Comparison of ENCODE assay signal across 12 cellular contexts in genomic region chr6:35046862-35047261, GRCh38.
DNase-seq lines count a peak whose midpoint lies in the region; ATAC-seq and TF ChIP-seq lines count a peak whose summit lies in the region.
"Had no signal": no experiment of that assay in that cellular context is flagged by ENCODE, and none has a peak within 500 bp of the region (broad histone marks: within the 10 kb centered on the region; RNA-seq: fewer than 3 reads in every experiment).

No MANE protein-coding gene starts in this region.

- peak overlapping the region; percentile 33 for H3K4me3 Mint-ChIP-seq in type B pancreatic cell
- H3K4me3 Mint-ChIP-seq: activated naive CD4-positive, alpha-beta T cell treated with anti-CD3 and anti-CD28 coated beads for 36 hours; natural killer cell treated with Interleukin-12 subunit alpha and Interleukin-12 subunit beta and Interleukin-15 and Interleukin-18, amount 100 ng/mL, for 72 hours had no signal

- no peaks in the 10 kb centered on the region for H3K27me3 Mint-ChIP-seq in type B pancreatic cell
- H3K27me3 Mint-ChIP-seq: natural killer cell treated with Interleukin-12 subunit alpha and Interleukin-12 subunit beta and Interleukin-15 and Interleukin-18, amount 100 ng/mL, for 72 hours had no signal

- peaks cover 4% of the 10 kb centered on the region for H3K36me3 Mint-ChIP-seq in type B pancreatic cell
- H3K36me3 Mint-ChIP-seq: natural killer cell treated with Interleukin-12 subunit alpha and Interleukin-12 subunit beta and Interleukin-15 and Interleukin-18, amount 100 ng/mL, for 72 hours had no signal

- intact Hi-C loops in mucosa of descending colon (cut with DNase I, micrococcal nuclease): no loop called here

- ATAC-seq in mucosa of descending colon (peak; percentile 51), GM19452 (IDR thresholded peaks at IDR 0.05; ENCODE audit: unreplicated experiment) (no peak)
- ATAC-seq: foreskin keratinocyte; natural killer cell treated with Interleukin-12 subunit alpha and Interleukin-12 subunit beta and Interleukin-15 and Interleukin-18, amount 100 ng/mL, for 72 hours had no signal

- H3K4me1 ChIP-seq in mucosa of descending colon (ENCODE audit: low read depth): peaks cover 60% of the 10 kb centered on the region

- no peaks in the 10 kb centered on the region for H3K9me3 Mint-ChIP-seq in type B pancreatic cell
- H3K9me3 Mint-ChIP-seq: activated naive CD4-positive, alpha-beta T cell treated with anti-CD3 and anti-CD28 coated beads for 36 hours; natural killer cell treated with Interleukin-12 subunit alpha and Interleukin-12 subunit beta and Interleukin-15 and Interleukin-18, amount 100 ng/mL, for 72 hours had no signal

- peaks cover 48% of the 10 kb centered on the region for H3K4me1 Mint-ChIP-seq in type B pancreatic cell (ENCODE audit: unreplicated experiment)

- H3K9me3 ChIP-seq in mucosa of descending colon: no peaks in the 10 kb centered on the region

- DNase-seq in NCI-H69 (lab: John Stamatoyannopoulos, UW) (peak; percentile 47), coronary artery (ENCODE audit: low spot score) (no peak), mucosa of descending colon (no peak), type B pancreatic cell (ENCODE audit: extremely low spot score, unreplicated experiment) (no peak), NCI-H2029 treated with DMSO at 0.1 percent for 48 hours (lab: John Stamatoyannopoulos, UW) (no peak), glomerular visceral epithelial cell (ENCODE audit: extremely low spot score) (no peak)
- DNase-seq: activated naive CD4-positive, alpha-beta T cell treated with anti-CD3 and anti-CD28 coated beads for 36 hours; NCI-H2227 treated with DMSO at 0.1 percent for 48 hours; T-helper 9 cell had no signal

- no peaks in the 10 kb centered on the region for H3K36me3 ChIP-seq in mucosa of descending colon (ENCODE audit: low read depth)

- peak overlapping the region; percentile 17 for H3K4me3 ChIP-seq in coronary artery
- no peak overlapping the region for H3K4me3 ChIP-seq in mucosa of descending colon

- peak overlapping the region; percentile 58 to 85 for H3K27ac ChIP-seq in coronary artery
- H3K27ac ChIP-seq: foreskin keratinocyte had no signal

- TF ChIP-seq CTCF in coronary artery (IDR thresholded peaks at IDR 0.05) (no peak), mucosa of descending colon (IDR thresholded peaks at IDR 0.05) (no peak), type B pancreatic cell (conservative IDR thresholded peaks at IDR 0.05) (no peak)

- H3K27ac Mint-ChIP-seq in type B pancreatic cell: no peak overlapping the region
- H3K27ac Mint-ChIP-seq: activated naive CD4-positive, alpha-beta T cell treated with anti-CD3 and anti-CD28 coated beads for 36 hours; natural killer cell treated with Interleukin-12 subunit alpha and Interleukin-12 subunit beta and Interleukin-15 and Interleukin-18, amount 100 ng/mL, for 72 hours had no signal
